ENCODE assay signal across 1 cellular context in the genomic region with DNA sequence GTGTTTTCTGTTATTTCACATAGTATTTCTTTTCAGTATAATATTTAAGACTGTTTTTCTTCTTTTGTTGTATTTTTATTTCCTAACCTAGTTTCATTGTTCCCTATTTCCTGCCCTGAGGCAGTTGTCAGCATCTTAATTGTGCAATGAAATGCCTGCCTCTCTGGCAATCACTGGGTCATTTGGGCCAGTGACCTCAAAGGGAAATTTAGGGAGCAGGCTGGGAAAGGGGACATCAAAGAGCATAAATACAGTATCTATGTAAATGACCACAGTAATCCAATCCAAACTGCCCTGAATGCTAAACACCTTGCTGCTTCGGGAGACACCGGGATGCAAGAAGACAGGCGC.
TF ChIP-seq lines count a peak whose summit lies in the region.

No MANE protein-coding gene starts in this region.

TF ChIP-seq in H1, 55 proteins besides CTCF, POLR2A, EP300 and RAD21:
- TF ChIP-seq CEBPB (IDR thresholded peaks at IDR 0.05; ENCODE audit: low read depth, low read length) (peak; percentile 68), SP1 (IDR thresholded peaks at IDR 0.05; ENCODE audit: low read depth, low read length) (no peak)
